ENCODE assay signal across 8 cellular contexts in genomic region chr20:2873010-2873746, GRCh38. TPM values are rescaled to one million over a fixed set of nuclear protein-coding genes. Genes with fewer than 3 reads are reported as not detected.
DNase-seq lines count a peak whose midpoint lies in the region; ATAC-seq and TF ChIP-seq lines count a peak whose summit lies in the region.

A gene with protein sequence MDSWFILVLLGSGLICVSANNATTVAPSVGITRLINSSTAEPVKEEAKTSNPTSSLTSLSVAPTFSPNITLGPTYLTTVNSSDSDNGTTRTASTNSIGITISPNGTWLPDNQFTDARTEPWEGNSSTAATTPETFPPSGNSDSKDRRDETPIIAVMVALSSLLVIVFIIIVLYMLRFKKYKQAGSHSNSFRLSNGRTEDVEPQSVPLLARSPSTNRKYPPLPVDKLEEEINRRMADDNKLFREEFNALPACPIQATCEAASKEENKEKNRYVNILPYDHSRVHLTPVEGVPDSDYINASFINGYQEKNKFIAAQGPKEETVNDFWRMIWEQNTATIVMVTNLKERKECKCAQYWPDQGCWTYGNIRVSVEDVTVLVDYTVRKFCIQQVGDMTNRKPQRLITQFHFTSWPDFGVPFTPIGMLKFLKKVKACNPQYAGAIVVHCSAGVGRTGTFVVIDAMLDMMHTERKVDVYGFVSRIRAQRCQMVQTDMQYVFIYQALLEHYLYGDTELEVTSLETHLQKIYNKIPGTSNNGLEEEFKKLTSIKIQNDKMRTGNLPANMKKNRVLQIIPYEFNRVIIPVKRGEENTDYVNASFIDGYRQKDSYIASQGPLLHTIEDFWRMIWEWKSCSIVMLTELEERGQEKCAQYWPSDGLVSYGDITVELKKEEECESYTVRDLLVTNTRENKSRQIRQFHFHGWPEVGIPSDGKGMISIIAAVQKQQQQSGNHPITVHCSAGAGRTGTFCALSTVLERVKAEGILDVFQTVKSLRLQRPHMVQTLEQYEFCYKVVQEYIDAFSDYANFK (plus strand): TSS chr20:2873481. CDS start chr20:2964278, 90,797 bp downstream.

- TF ChIP-seq POLR2A in gastroesophageal sphincter (IDR thresholded peaks at IDR 0.05): peak; percentile 88 to 89

- H3K4me3 ChIP-seq in gastroesophageal sphincter: peak within 1 kb of the TSS; percentile 83 to 96

- H3K27ac Mint-ChIP-seq in activated naive CD4-positive, alpha-beta T cell treated with anti-CD3 and anti-CD28 coated beads for 36 hours: peak within 1 kb of the TSS; percentile 88

- no peaks in the 10 kb centered on the region for H3K9me3 ChIP-seq in gastroesophageal sphincter

- TF ChIP-seq EP300 in gastroesophageal sphincter (IDR thresholded peaks at IDR 0.05): no peak

- CTCF ChIA-PET in HEK293T (lab: Yijun Ruan, JAX): interaction anchor here (0.9 kb wide), 1 partner anchor 58 kb away, joined by 3 read pairs; the partner anchor contains the start of gene C20orf141
- CTCF ChIA-PET in activated naive CD4-positive, alpha-beta T cell treated with anti-CD3 and anti-CD28 coated beads for 36 hours (lab: Charles Lee): interaction anchor here (1.0 to 1.5 kb wide), 3 partner anchors 35 to 128 kb away, joined by 3 to 6 read pairs (median 4); no protein-coding TSS in a partner anchor

- H3K27ac ChIP-seq in gastroesophageal sphincter: peak within 1 kb of the TSS in 3 of 4 donors; percentile 86 to 92 (median 87)
- H3K27ac ChIP-seq in substantia nigra (ENCODE audit: low read depth, low read length, poor library complexity, severe bottlenecking): peak within 1 kb of the TSS; percentile 74

- H3K27me3 Mint-ChIP-seq in activated naive CD4-positive, alpha-beta T cell treated with anti-CD3 and anti-CD28 coated beads for 36 hours (ENCODE audit: low read depth): no peaks in the 10 kb centered on the region

- no peaks in the 10 kb centered on the region for H3K36me3 ChIP-seq in gastroesophageal sphincter

- WGBS in gastroesophageal sphincter (ENCODE audit: low coverage in 1 of 2), 2 donors: 0% methylated on average over 3 of the region's 83 CpGs; no CpG with 5 or more reads in 1 of the 2 donors

- peaks cover 7% of the 10 kb centered on the region for H3K36me3 Mint-ChIP-seq in activated naive CD4-positive, alpha-beta T cell treated with anti-CD3 and anti-CD28 coated beads for 36 hours (ENCODE audit: low read depth)

- H3K4me1 Mint-ChIP-seq in activated naive CD4-positive, alpha-beta T cell treated with anti-CD3 and anti-CD28 coated beads for 36 hours (ENCODE audit: low read depth): peaks cover 46% of the 10 kb centered on the region

- DNase-seq in GM04504 (ENCODE audit: low read depth) (peak; percentile 77), HEK293T (ENCODE audit: extremely low spot score) (peak; percentile 95), MV-4-11 (lab: John Stamatoyannopoulos, UW) (peak; percentile 89), SK-N-DZ (ENCODE audit: low spot score) (peak; percentile 92), non-pigmented ciliary epithelial cell (ENCODE audit: low read depth) (peak; percentile 46), substantia nigra (lab: John Stamatoyannopoulos, UW) (peak; percentile 64 to 97 (median 88))
- DNase-seq in activated naive CD4-positive, alpha-beta T cell treated with anti-CD3 and anti-CD28 coated beads for 36 hours: peak; percentile 95

- no peaks in the 10 kb centered on the region for H3K9me3 Mint-ChIP-seq in activated naive CD4-positive, alpha-beta T cell treated with anti-CD3 and anti-CD28 coated beads for 36 hours

- H3K4me1 ChIP-seq in gastroesophageal sphincter: peaks cover 0 to 61% (median 29%) of the 10 kb centered on the region in 3 donors

- peak in 1 of 4 experiments; percentile 3 for TF ChIP-seq CTCF in gastroesophageal sphincter (IDR thresholded peaks at IDR 0.05)

- peak within 1 kb of the TSS; percentile 89 for H3K4me3 Mint-ChIP-seq in activated naive CD4-positive, alpha-beta T cell treated with anti-CD3 and anti-CD28 coated beads for 36 hours

- peaks cover 10% of the 10 kb centered on the region for H3K27me3 ChIP-seq in gastroesophageal sphincter

- intact Hi-C loops in activated naive CD4-positive, alpha-beta T cell treated with anti-CD3 and anti-CD28 coated beads for 36 hours (cut with micrococcal nuclease): loop anchor here (1.0 to 5.0 kb wide), 8 partner anchors 26 to 940 kb away; partner anchors contain the start of genes DDRGK1, FASTKD5, MRPS26 and PCED1A

- POLR2A ChIA-PET in HEK293T (lab: Yijun Ruan, JAX): interaction anchor here (1.0 to 1.5 kb wide), 5 partner anchors 14 to 221 kb away, joined by 3 to 4 read pairs (median 4); partner anchors contain the start of gene NOP56

- ATAC-seq in gastroesophageal sphincter: peak; percentile 99

TF ChIP-seq in HEK293T, 16 proteins besides CTCF, POLR2A, EP300 and RAD21:
- TF ChIP-seq FOXA1 (IDR thresholded peaks at IDR 0.05) (no peak), ELF4 (IDR thresholded peaks at IDR 0.05) (peak; percentile 70), SUZ12 (IDR thresholded peaks at IDR 0.05) (no peak), L3MBTL2 (conservative IDR thresholded peaks at IDR 0.05) (peak; percentile 58; the same call in 1 of the 2 replicates)

RNA-seq across cellular contexts. Expression of the gene that starts here (rescaled TPM):
- 29.1 and 34.2 TPM in 2 replicates for polyA plus RNA-seq in SK-N-DZ (2014; cell fraction: cytosol; rRNA removed)
- 33.3 and 63.1 TPM in 2 replicates for polyA plus RNA-seq in SK-N-DZ (2014; cell fraction: nucleus; rRNA removed)
- total RNA-seq in activated naive CD4-positive, alpha-beta T cell treated with anti-CD3 and anti-CD28 coated beads for 36 hours: 10 to 100 TPM; 31.7 to 32.7 TPM
- 10 to 100 TPM; 54.1 to 85.4 (median 67.0) TPM for total RNA-seq in gastroesophageal sphincter

Comparison
In these comparisons a context has a peak if more than half of its experiments do, and no peak if none do; other contexts are left out.
1. Peak in every context shown above with its lines: DNase-seq, ATAC-seq, H3K4me3 ChIP-seq and H3K27ac ChIP-seq.